ENCODE assay signal across 26 cellular contexts in the genomic region with DNA sequence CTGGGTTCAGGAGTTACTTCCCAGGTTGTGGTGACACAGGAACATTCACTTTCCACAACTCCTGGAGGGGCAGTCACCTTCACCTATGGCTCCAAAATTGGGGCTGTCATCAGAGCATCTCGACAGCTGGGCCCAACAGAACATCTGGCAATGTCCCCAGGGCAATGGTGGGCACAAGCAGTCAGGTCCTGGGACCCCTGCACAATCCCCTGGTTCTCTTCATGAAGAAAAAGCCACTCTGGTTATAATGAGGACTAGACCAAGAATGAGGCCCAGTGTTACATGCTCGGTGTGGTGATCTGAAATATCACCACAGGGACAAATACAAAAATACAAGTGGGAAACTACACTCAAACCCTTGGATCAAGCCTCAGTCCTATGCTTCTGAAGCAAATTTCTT.
"Had no signal": no experiment of that assay in that cellular context is flagged by ENCODE, and none has a peak within 500 bp of the region (broad histone marks: within the 10 kb centered on the region; RNA-seq: fewer than 3 reads in every experiment).

No MANE protein-coding gene starts in this region.

- H3K4me1 ChIP-seq: lower lobe of right lung, right atrium auricular region, tibial nerve, uterus had no signal

- H3K4me1 Mint-ChIP-seq: mesothelial cell of epicardium had no signal

- H3K79me2 ChIP-seq: hepatocyte had no signal

- H3K36me3 Mint-ChIP-seq: mesothelial cell of epicardium; natural killer cell treated with Interleukin-12 subunit alpha and Interleukin-12 subunit beta and Interleukin-15 and Interleukin-18, amount 100 ng/mL, for 72 hours; type B pancreatic cell had no signal

- H3K27ac ChIP-seq: hepatocyte, lower lobe of right lung, ovary, right atrium auricular region, skin epidermis, tibial nerve, uterus had no signal

- H3K9me3 Mint-ChIP-seq: mesothelial cell of epicardium; naive thymus-derived CD4-positive, alpha-beta T cell; natural killer cell treated with Interleukin-12 subunit alpha and Interleukin-12 subunit beta and Interleukin-15 and Interleukin-18, amount 100 ng/mL, for 72 hours; stimulated activated naive CD8-positive, alpha-beta T cell treated with anti-CD3 and anti-CD28 coated beads, Interleukin-15, amount 100 ng/mL, for 72 hours; type B pancreatic cell had no signal

- H3K4me3 Mint-ChIP-seq: mesothelial cell of epicardium; naive thymus-derived CD4-positive, alpha-beta T cell; natural killer cell treated with Interleukin-12 subunit alpha and Interleukin-12 subunit beta and Interleukin-15 and Interleukin-18, amount 100 ng/mL, for 72 hours; stimulated activated naive CD8-positive, alpha-beta T cell treated with anti-CD3 and anti-CD28 coated beads, Interleukin-15, amount 100 ng/mL, for 72 hours; type B pancreatic cell had no signal

- DNase-seq: islet precursor cell; kidney glomerular epithelial cell; left cardiac atrium; lower lobe of right lung; mammary epithelial cell; mesendoderm; naive thymus-derived CD4-positive, alpha-beta T cell; ovary; stimulated activated CD4-positive, alpha-beta T cell treated with anti-CD3 and anti-CD28 coated beads, Interleukin-12 subunit alpha, Interleukin-12 subunit beta, amount 100 ng/mL, for 4 hours; stimulated activated CD4-positive, alpha-beta T cell treated with anti-CD3 and anti-CD28 coated beads, Interleukin-15, amount 100 ng/mL, for 24 hours; stimulated activated CD4-positive, alpha-beta T cell treated with anti-CD3 and anti-CD28 coated beads, Interleukin-2, amount 100 ng/mL, for 24 hours; stimulated activated CD4-positive, alpha-beta T cell treated with anti-CD3 and anti-CD28 coated beads, Interleukin-4, amount 100 ng/mL, for 1 hour; stimulated activated naive CD4-positive, alpha-beta T cell treated with Interleukin-2 at 50 U/mL for 16 hours; stimulated activated naive CD8-positive, alpha-beta T cell treated with anti-CD3 and anti-CD28 coated beads, Interleukin-15, amount 100 ng/mL, for 72 hours; substantia nigra; uterus had no signal

- ATAC-seq: left cardiac atrium; left lobe of liver; lower lobe of right lung; naive thymus-derived CD4-positive, alpha-beta T cell; sciatic nerve; stimulated activated naive CD8-positive, alpha-beta T cell treated with anti-CD3 and anti-CD28 coated beads, Interleukin-15, amount 100 ng/mL, for 72 hours had no signal

- H3K27me3 ChIP-seq: ovary, right atrium auricular region had no signal

- H3K36me3 ChIP-seq: lower lobe of right lung, ovary, right atrium auricular region, tibial nerve, uterus had no signal

- H3K27ac Mint-ChIP-seq: mesothelial cell of epicardium; naive thymus-derived CD4-positive, alpha-beta T cell; progenitor cell of endocrine pancreas; stimulated activated naive CD8-positive, alpha-beta T cell treated with anti-CD3 and anti-CD28 coated beads, Interleukin-15, amount 100 ng/mL, for 72 hours; type B pancreatic cell had no signal

- H2AFZ ChIP-seq: hepatocyte had no signal

- H3K4me3 ChIP-seq: hepatocyte, lower lobe of right lung, ovary, right atrium auricular region, skin epidermis, tibial nerve, uterus had no signal

- H3K4me2 ChIP-seq: hepatocyte had no signal

- H3K9me3 ChIP-seq: lower lobe of right lung, ovary, right atrium auricular region, tibial nerve, uterus had no signal
